Comparison of ENCODE assay signal across 10 cellular contexts in genomic region chr4:122710434-122711308, GRCh38. TPM values are rescaled to one million over a fixed set of nuclear protein-coding genes. Genes with fewer than 3 reads are reported as not detected.
DNase-seq lines count a peak whose midpoint lies in the region; ATAC-seq, FAIRE-seq and TF ChIP-seq lines count a peak whose summit lies in the region.
"Had no signal": no experiment of that assay in that cellular context is flagged by ENCODE, and none has a peak within 500 bp of the region (broad histone marks: within the 10 kb centered on the region; RNA-seq: fewer than 3 reads in every experiment).

No MANE protein-coding gene starts in this region.

- ATAC-seq in GM21447 (IDR thresholded peaks at IDR 0.05; ENCODE audit: unreplicated experiment) (peak; percentile 69), T-cell (replicated peaks in 1 of 4) (no peak)

- no peak overlapping the region for H3K9ac ChIP-seq in endodermal cell (ENCODE audit: extremely low read depth, low read length, poor library complexity, severe bottlenecking)

- H3K27ac ChIP-seq in endodermal cell (ENCODE audit: low read depth, low read length) (no peak overlapping the region), esophagus squamous epithelium (no peak overlapping the region)
- H3K27ac ChIP-seq: thoracic aorta had no signal

- 90 to 93% methylated on average over 9 of the region's 9 CpGs for WGBS in endodermal cell (ENCODE audit: insufficient coverage in 1 of 2, insufficient read length in 1 of 2), 2 experiments
- 33 to 44% methylated on average over 9 of the region's 9 CpGs for WGBS in esophagus squamous epithelium, 2 donors

- no peaks in the 10 kb centered on the region for H3K9me3 ChIP-seq in endodermal cell (ENCODE audit: control insufficient read depth, low read length)
- no peaks in the 10 kb centered on the region for H3K9me3 ChIP-seq in esophagus squamous epithelium
- H3K9me3 ChIP-seq: thoracic aorta had no signal

- H3K36me3 Mint-ChIP-seq in endodermal cell (ENCODE audit: low read depth) (no peaks in the 10 kb centered on the region), T-cell (no peaks in the 10 kb centered on the region)

- H3K4me1 Mint-ChIP-seq in endodermal cell (no peaks in the 10 kb centered on the region), T-cell (peaks cover 6 to 17% (median 9%) of the 10 kb centered on the region in 3 donors)

- H3K4me3 ChIP-seq in endodermal cell (ENCODE audit: low read length), result no peak overlapping the region
- H3K4me3 ChIP-seq in esophagus squamous epithelium, result no peak overlapping the region
- H3K4me3 ChIP-seq: thoracic aorta had no signal

- peak; percentile 51 for FAIRE-seq in GM12891 (lab: Jason Lieb, UNC)

- H3K4me1 ChIP-seq in endodermal cell (ENCODE audit: control insufficient read depth, insufficient read depth, low read length), result no peaks in the 10 kb centered on the region
- no peaks in the 10 kb centered on the region for H3K4me1 ChIP-seq in esophagus squamous epithelium

- H3K9me3 Mint-ChIP-seq in endodermal cell (no peaks in the 10 kb centered on the region), T-cell (no peaks in the 10 kb centered on the region)

- POLR2A ChIA-PET in T-cell (lab: Charles Lee), result interaction anchor here in 1 of 2 donors (0.5 kb wide), 1 partner anchor 858 kb away, joined by 4 read pairs; no protein-coding TSS in a partner anchor

- H3K4me3 Mint-ChIP-seq in endodermal cell (no peak overlapping the region), T-cell (no peak overlapping the region)

- TF ChIP-seq POLR2A in GM12891 (IDR thresholded peaks at IDR 0.05; ENCODE audit: low read depth, low read length), result no peak
- no peak for TF ChIP-seq POLR2A in esophagus squamous epithelium (IDR thresholded peaks at IDR 0.05)

- TF ChIP-seq CTCF in endodermal cell (conservative IDR thresholded peaks at IDR 0.05) (no peak), esophagus squamous epithelium (IDR thresholded peaks at IDR 0.05) (no peak)

- CTCF ChIA-PET in T-cell (lab: Charles Lee), result interaction anchor here in 1 of 2 donors (1.0 kb wide), 1 partner anchor 9 kb away, joined by 4 read pairs; no protein-coding TSS in a partner anchor

- H3K36me3 ChIP-seq in endodermal cell (ENCODE audit: control insufficient read depth, insufficient read depth, low read length) (no peaks in the 10 kb centered on the region), esophagus squamous epithelium (no peaks in the 10 kb centered on the region)
- H3K36me3 ChIP-seq: thoracic aorta had no signal

- H3K27ac Mint-ChIP-seq in endodermal cell (peak overlapping the region; percentile 72), T-cell (peak overlapping the region in 1 of 2 donors; percentile 60)

- DNase-seq in GM12891 (ENCODE audit: insufficient read length, low spot score), result no peak
- DNase-seq in HT1080 (ENCODE audit: low read depth), result peak; percentile 72
- DNase-seq in endodermal cell, result no peak
- no peak for DNase-seq in esophagus squamous epithelium (lab: John Stamatoyannopoulos, UW)
- DNase-seq in T-cell, result no peak
- DNase-seq in NCI-H2081 treated with DMSO at 0.1 percent for 48 hours (lab: John Stamatoyannopoulos, UW), result no peak
- DNase-seq in AG20443 (ENCODE audit: low spot score), result no peak
- DNase-seq: NCI-H69 had no signal

- H3K27me3 Mint-ChIP-seq in endodermal cell (ENCODE audit: insufficient read depth) (no peaks in the 10 kb centered on the region), T-cell (peaks cover 7 to 16% of the 10 kb centered on the region in 2 donors)

- no peaks in the 10 kb centered on the region for H3K27me3 ChIP-seq in endodermal cell (ENCODE audit: control insufficient read depth, insufficient read depth, low read length, poor library complexity, severe bottlenecking)
- H3K27me3 ChIP-seq in esophagus squamous epithelium, result peaks cover 0 to 8% (median 0%) of the 10 kb centered on the region in 4 donors

- intact Hi-C loops in esophagus squamous epithelium (cut with DNase I), result no loop called here

TF ChIP-seq in GM12891, 5 proteins besides CTCF, POLR2A, EP300 and RAD21:
- TF ChIP-seq SPI1 (IDR thresholded peaks at IDR 0.05; ENCODE audit: low read depth, low read length) (peak; percentile 73), PAX5 (IDR thresholded peaks at IDR 0.05; ENCODE audit: insufficient read depth, low read length, severe bottlenecking) (no peak)

RNA-seq across cellular contexts. Expression of gene BBS12, which starts 21.8 kb away (rescaled TPM):
- polyA plus RNA-seq in GM12891 (2012; ENCODE audit: low read depth, missing spikeins), result 0.37 TPM
- total RNA-seq in HT1080 (2014; rRNA removed; shearing (Covaris generic)), result 1.5 and 1.7 TPM in 2 replicates
- polyA plus RNA-seq in HT1080 (2015; cell fraction: cytosol; rRNA removed), result 2.3 and 2.8 TPM in 2 replicates
- 2.1 and 2.7 TPM in 2 replicates for polyA plus RNA-seq in HT1080 (2015; cell fraction: nucleus; rRNA removed)
- total RNA-seq in endodermal cell (1 to 10 TPM; 4.1 to 4.2 TPM), esophagus squamous epithelium (1 to 10 TPM in 2 of 4 donors, under 1 TPM in 2; 0.49 to 2.5 (median 1.0) TPM), T-cell (1 to 10 TPM in 3 of 5 donors, under 1 TPM in 2; 0.43 to 4.6 (median 3.2) TPM)
- polyA plus RNA-seq in endodermal cell (2013, experiment 1 of 2), result 6.2 TPM
- 5.4 TPM for polyA plus RNA-seq in endodermal cell (2013, experiment 2 of 2)
